In genomic region chr2:46878240-46878877, GRCh38 we compare ENCODE assay signal across 23 cellular contexts. TPM values are rescaled to one million over a fixed set of nuclear protein-coding genes. Genes with fewer than 3 reads are reported as not detected.
DNase-seq lines count a peak whose midpoint lies in the region; ATAC-seq and TF ChIP-seq lines count a peak whose summit lies in the region.
"Had no signal": no experiment of that assay in that cellular context is flagged by ENCODE, and none has a peak within 500 bp of the region (broad histone marks: within the 10 kb centered on the region; RNA-seq: fewer than 3 reads in every experiment).

No MANE protein-coding gene starts in this region.

- no peaks in the 10 kb centered on the region for H3K9me3 Mint-ChIP-seq in activated CD8-positive, alpha-beta T cell treated with anti-CD3 and anti-CD28 coated beads, Interleukin-2, amount 10 ng/mL, durations not matched to agents 7 days and 5 days (ENCODE audit: insufficient read depth)
- H3K9me3 Mint-ChIP-seq: activated naive CD4-positive, alpha-beta T cell treated with anti-CD3 and anti-CD28 coated beads, Interleukin-2, amount 50 U/mL, for 24 hours; central memory CD8-positive, alpha-beta T cell; H9 had no signal

- no peak overlapping the region for H3K27ac Mint-ChIP-seq in activated CD8-positive, alpha-beta T cell treated with anti-CD3 and anti-CD28 coated beads, Interleukin-2, amount 10 ng/mL, durations not matched to agents 7 days and 5 days
- H3K27ac Mint-ChIP-seq: activated naive CD4-positive, alpha-beta T cell treated with anti-CD3 and anti-CD28 coated beads, Interleukin-2, amount 50 U/mL, for 24 hours; H9 had no signal

- H3K23ac ChIP-seq in mesenchymal stem cell (ENCODE audit: low read length in 2 of 2), result no peak overlapping the region

- H3F3A ChIP-seq in smooth muscle cell (ENCODE audit: low read depth), result peaks cover 10% of the 10 kb centered on the region

- no peaks in the 10 kb centered on the region for H3K79me1 ChIP-seq in mesenchymal stem cell (replicated peaks; ENCODE audit: low read length, poor library complexity, severe bottlenecking)

- TF ChIP-seq CTCF in heart right ventricle (IDR thresholded peaks at IDR 0.05), result no peak
- TF ChIP-seq CTCF in smooth muscle cell (IDR thresholded peaks at IDR 0.05; ENCODE audit: borderline replicate concordance, insufficient read depth, poor library complexity, severe bottlenecking), result no peak

- H3K4me3 Mint-ChIP-seq in activated CD8-positive, alpha-beta T cell treated with anti-CD3 and anti-CD28 coated beads, Interleukin-2, amount 10 ng/mL, durations not matched to agents 7 days and 5 days, result no peak overlapping the region
- H3K4me3 Mint-ChIP-seq: activated naive CD4-positive, alpha-beta T cell treated with anti-CD3 and anti-CD28 coated beads, Interleukin-2, amount 50 U/mL, for 24 hours; central memory CD8-positive, alpha-beta T cell; H9 had no signal

- peak overlapping the region in 1 of 2 experiments; percentile 40 for H3K4ac ChIP-seq in mesenchymal stem cell (ENCODE audit: low read depth in 1 of 2, low read length in 2 of 2)

- peaks cover 5% of the 10 kb centered on the region for H3K27me3 Mint-ChIP-seq in activated CD8-positive, alpha-beta T cell treated with anti-CD3 and anti-CD28 coated beads, Interleukin-2, amount 10 ng/mL, durations not matched to agents 7 days and 5 days (ENCODE audit: low read depth)
- H3K27me3 Mint-ChIP-seq: activated naive CD4-positive, alpha-beta T cell treated with anti-CD3 and anti-CD28 coated beads, Interleukin-2, amount 50 U/mL, for 24 hours; central memory CD8-positive, alpha-beta T cell had no signal

- peak overlapping the region; percentile 6 for H2AFZ ChIP-seq in mesenchymal stem cell (ENCODE audit: low read depth, low read length)
- no peak overlapping the region for H2AFZ ChIP-seq in smooth muscle cell (ENCODE audit: low read depth)

- H4K20me1 ChIP-seq in smooth muscle cell (ENCODE audit: low read depth), result no peaks in the 10 kb centered on the region

- POLR2A ChIA-PET in activated CD8-positive, alpha-beta T cell treated with anti-CD3 and anti-CD28 coated beads, Interleukin-2, amount 10 ng/mL, durations not matched to agents 7 days and 5 days (lab: Charles Lee), result no interaction called here

- H3K27me3 ChIP-seq in heart right ventricle, result no peaks in the 10 kb centered on the region
- H3K27me3 ChIP-seq in mesenchymal stem cell (ENCODE audit: control insufficient read depth in 1 of 2, insufficient read depth in 1 of 2, low read length in 2 of 2), result no peaks in the 10 kb centered on the region
- H3K27me3 ChIP-seq in smooth muscle cell (ENCODE audit: low read depth), result no peaks in the 10 kb centered on the region
- H3K27me3 ChIP-seq: BE2C, SJSA1, tibial nerve had no signal

- H3K4me1 ChIP-seq in heart right ventricle (peaks cover 19 to 81% (median 55%) of the 10 kb centered on the region in 9 donors), mesenchymal stem cell (ENCODE audit: control insufficient read depth, insufficient read depth, low read depth, low read length) (peaks cover 42% of the 10 kb centered on the region), smooth muscle cell (ENCODE audit: low read depth) (peaks cover 7% of the 10 kb centered on the region)
- H3K4me1 ChIP-seq: prostate gland had no signal

- no peaks in the 10 kb centered on the region for H3K36me3 Mint-ChIP-seq in activated CD8-positive, alpha-beta T cell treated with anti-CD3 and anti-CD28 coated beads, Interleukin-2, amount 10 ng/mL, durations not matched to agents 7 days and 5 days (ENCODE audit: low read depth)
- H3K36me3 Mint-ChIP-seq: activated naive CD4-positive, alpha-beta T cell treated with anti-CD3 and anti-CD28 coated beads, Interleukin-2, amount 50 U/mL, for 24 hours had no signal

- H2AK5ac ChIP-seq in mesenchymal stem cell (ENCODE audit: low read length, severe bottlenecking), result no peak overlapping the region

- CTCF ChIA-PET in activated CD8-positive, alpha-beta T cell treated with anti-CD3 and anti-CD28 coated beads, Interleukin-2, amount 10 ng/mL, durations not matched to agents 7 days and 5 days (lab: Charles Lee), result no interaction called here

- WGBS in heart right ventricle, 2 donors, result 87 to 93% methylated on average over 5 of the region's 5 CpGs
- WGBS in mesenchymal stem cell, result 89% methylated on average over 5 of the region's 5 CpGs
- 96% methylated on average over 4 of the region's 5 CpGs for WGBS in smooth muscle cell (ENCODE audit: low lambda C conversion rate)

- H3K4me3 ChIP-seq in heart right ventricle (no peak overlapping the region), mesenchymal stem cell (ENCODE audit: insufficient read depth in 1 of 2, low read depth in 1 of 2, low read length in 2 of 2) (no peak overlapping the region), smooth muscle cell (no peak overlapping the region)
- H3K4me3 ChIP-seq: lower lobe of right lung, prostate gland, SJSA1, tibial nerve had no signal

- peak overlapping the region; percentile 52 to 63 for H3K18ac ChIP-seq in mesenchymal stem cell (ENCODE audit: low read depth in 1 of 2, low read length in 2 of 2)

- no peak overlapping the region for H2BK15ac ChIP-seq in mesenchymal stem cell (ENCODE audit: low read depth, poor library complexity, severe bottlenecking)

- no peak for DNase-seq in heart right ventricle
- no peak for DNase-seq in cardiac septum (ENCODE audit: low spot score)
- peak; percentile 14 for DNase-seq in mesenchymal stem cell
- DNase-seq in smooth muscle cell (lab: John Stamatoyannopoulos, UW; ENCODE audit: unreplicated experiment), result no peak
- no peak for DNase-seq in activated CD8-positive, alpha-beta T cell treated with anti-CD3 and anti-CD28 coated beads, Interleukin-2, amount 10 ng/mL, durations not matched to agents 7 days and 5 days
- no peak for DNase-seq in central memory CD4-positive, alpha-beta T cell
- no peak for DNase-seq in globus pallidus (ENCODE audit: low spot score)
- DNase-seq: activated CD4-positive, alpha-beta T cell treated with anti-CD3 and anti-CD28 coated beads, Interleukin-2, amount 50 U/mL, for 4 hours; KBM-7; lower lobe of right lung; NCI-H2029 treated with DMSO at 0.1 percent for 48 hours; NCI-H2227 treated with DMSO at 0.1 percent for 48 hours; small intestine; stimulated activated CD4-positive, alpha-beta T cell treated with anti-CD3 and anti-CD28 coated beads, Interleukin-2, amount 100 ng/mL, for 24 hours; T-helper 1 cell had no signal

- peak overlapping the region; percentile 92 to 99 for H2BK12ac ChIP-seq in mesenchymal stem cell (ENCODE audit: low read length in 2 of 2)

- no peak overlapping the region for H3K4me2 ChIP-seq in mesenchymal stem cell (ENCODE audit: low read length, poor library complexity, severe bottlenecking)
- no peak overlapping the region for H3K4me2 ChIP-seq in smooth muscle cell

- H3K36me3 ChIP-seq in heart right ventricle (no peaks in the 10 kb centered on the region), mesenchymal stem cell (ENCODE audit: control insufficient read depth in 1 of 2, insufficient read depth in 2 of 2, low read depth in 1 of 2, low read length in 2 of 2) (no peaks in the 10 kb centered on the region), smooth muscle cell (ENCODE audit: low read depth) (no peaks in the 10 kb centered on the region)
- H3K36me3 ChIP-seq: BE2C, lower lobe of right lung, prostate gland, SJSA1, tibial nerve had no signal

- intact Hi-C loops in heart right ventricle (cut with DNase I), result loop anchor here in 7 of 10 donors (5.0 to 10.0 kb wide), 4 partner anchors 74 to 226 kb away; no protein-coding TSS in a partner anchor
- intact Hi-C loops in cardiac septum (cut with DNase I), result no loop called here

- H3K4me1 Mint-ChIP-seq in activated CD8-positive, alpha-beta T cell treated with anti-CD3 and anti-CD28 coated beads, Interleukin-2, amount 10 ng/mL, durations not matched to agents 7 days and 5 days (ENCODE audit: low read depth), result no peaks in the 10 kb centered on the region
- H3K4me1 Mint-ChIP-seq: activated naive CD4-positive, alpha-beta T cell treated with anti-CD3 and anti-CD28 coated beads, Interleukin-2, amount 50 U/mL, for 24 hours; central memory CD8-positive, alpha-beta T cell had no signal

- no peak overlapping the region for H2BK120ac ChIP-seq in mesenchymal stem cell (ENCODE audit: low read depth, low read length)

- H3K27ac ChIP-seq in heart right ventricle (peak overlapping the region in 8 of 10 donors; percentile 17 to 85 (median 52)), cingulate gyrus (ENCODE audit: low read depth, low read length) (peak overlapping the region; percentile 8), mesenchymal stem cell (ENCODE audit: low read length, poor library complexity, severe bottlenecking) (no peak overlapping the region), smooth muscle cell (ENCODE audit: low read depth) (peak overlapping the region; percentile 8)
- H3K27ac ChIP-seq: lower lobe of right lung, prostate gland, SJSA1 had no signal

- ATAC-seq in heart right ventricle, result peak in 1 of 8 donors; percentile 2
- no peak for ATAC-seq in activated CD8-positive, alpha-beta T cell treated with anti-CD3 and anti-CD28 coated beads, Interleukin-2, amount 10 ng/mL, durations not matched to agents 7 days and 5 days

- H2BK5ac ChIP-seq in mesenchymal stem cell (ENCODE audit: low read depth, low read length, poor library complexity, severe bottlenecking), result no peak overlapping the region

- peak overlapping the region; percentile 69 for H4K8ac ChIP-seq in mesenchymal stem cell (ENCODE audit: low read length)

- peak overlapping the region; percentile 95 for H4K91ac ChIP-seq in mesenchymal stem cell (ENCODE audit: low read length)

- H3K9me3 ChIP-seq in heart right ventricle (no peaks in the 10 kb centered on the region), mesenchymal stem cell (ENCODE audit: control insufficient read depth, low read length) (no peaks in the 10 kb centered on the region), smooth muscle cell (replicated peaks; ENCODE audit: low read depth) (no peaks in the 10 kb centered on the region)
- H3K9me3 ChIP-seq: lower lobe of right lung, prostate gland, SJSA1, tibial nerve had no signal

- H3K9ac ChIP-seq in mesenchymal stem cell (ENCODE audit: low read length) (peak overlapping the region; percentile 73), smooth muscle cell (ENCODE audit: low read depth) (no peak overlapping the region)

- H3K14ac ChIP-seq in mesenchymal stem cell (ENCODE audit: low read length in 2 of 2), result peak overlapping the region in 1 of 2 experiments; percentile 63

- H3K79me2 ChIP-seq in smooth muscle cell (ENCODE audit: low read depth), result no peaks in the 10 kb centered on the region

RNA-seq across cellular contexts. Expression of gene MCFD2, which starts 37.2 kb away (rescaled TPM):
- total RNA-seq in heart right ventricle (10 to 100 TPM; 47.8 to 88.4 (median 54.0) TPM), cardiac septum (55.1 TPM), smooth muscle cell (167 and 232 TPM in 2 replicates)
- polyA plus RNA-seq in heart right ventricle (10 to 100 TPM; 13.2 to 53.4 TPM), smooth muscle cell (100 and 107 TPM in 2 replicates)
- polyA plus RNA-seq in mesenchymal stem cell (2013, experiment 1 of 2), result 212 TPM
- polyA plus RNA-seq in mesenchymal stem cell (2013, experiment 2 of 2), result 217 TPM
- total RNA-seq in activated CD8-positive, alpha-beta T cell treated with anti-CD3 and anti-CD28 coated beads, Interleukin-2, amount 10 ng/mL, durations not matched to agents 7 days and 5 days, result 10 to 100 TPM; 41.7 to 44.3 TPM
